Comparison of ENCODE assay signal across 8 cellular contexts in genomic region chr21:42097860-42098259, GRCh38. TPM values are rescaled to one million over a fixed set of nuclear protein-coding genes. Genes with fewer than 3 reads are reported as not detected.
A peak's percentile ranks its signal among the peaks of the same experiment; 100 is the strongest.
DNase-seq lines count a peak whose midpoint lies in the region; ATAC-seq and TF ChIP-seq lines count a peak whose summit lies in the region.

No MANE protein-coding gene starts in this region.

- H3K4me3 Mint-ChIP-seq in CD14-positive monocyte = no peak overlapping the region
- H3K4me3 Mint-ChIP-seq in activated T-helper 17 cell treated with anti-CD3 and anti-CD28 coated beads, Interleukin-2, amount 50 U/mL, for 72 hours = no peak overlapping the region

- H2AFZ ChIP-seq in hepatocyte = no peak overlapping the region

- no peaks in the 10 kb centered on the region for H3K9me2 ChIP-seq in hepatocyte (replicated peaks; ENCODE audit: insufficient read depth)

- peaks cover 0 to 9% (median 5%) of the 10 kb centered on the region in 7 donors for H3K9me3 Mint-ChIP-seq in CD14-positive monocyte
- H3K9me3 Mint-ChIP-seq in activated T-helper 17 cell treated with anti-CD3 and anti-CD28 coated beads, Interleukin-2, amount 50 U/mL, for 72 hours = peaks cover 5% of the 10 kb centered on the region

- H3K27ac ChIP-seq in hepatocyte = peak overlapping the region; percentile 96

- intact Hi-C loops in CD14-positive monocyte (cut with micrococcal nuclease) = loop anchor here (1.0 to 5.0 kb wide), 3 partner anchors 18 to 86 kb away; partner anchors contain the start of gene ZBTB21 (in 1 of the 2)

- H4K20me1 ChIP-seq in hepatocyte (ENCODE audit: insufficient read depth, poor library complexity, severe bottlenecking) = no peaks in the 10 kb centered on the region

- no peaks in the 10 kb centered on the region for H3K36me3 Mint-ChIP-seq in CD14-positive monocyte
- H3K36me3 Mint-ChIP-seq in activated T-helper 17 cell treated with anti-CD3 and anti-CD28 coated beads, Interleukin-2, amount 50 U/mL, for 72 hours (ENCODE audit: low read depth) = no peaks in the 10 kb centered on the region

- H3K27me3 Mint-ChIP-seq in CD14-positive monocyte (ENCODE audit: low read depth in 3 of 3) = peaks cover 2 to 6% (median 3%) of the 10 kb centered on the region in 3 donors
- H3K27me3 Mint-ChIP-seq in activated T-helper 17 cell treated with anti-CD3 and anti-CD28 coated beads, Interleukin-2, amount 50 U/mL, for 72 hours = no peaks in the 10 kb centered on the region

- H3K9me3 ChIP-seq in hepatocyte (ENCODE audit: low read depth) = no peaks in the 10 kb centered on the region
- no peaks in the 10 kb centered on the region; the same call in 1 of the 2 replicates for H3K9me3 ChIP-seq in BE2C

- 37% methylated on average over 8 of the region's 8 CpGs for WGBS in hepatocyte (ENCODE audit: low lambda C conversion rate, missing lambda C conversion rate)

- H3K27me3 ChIP-seq in hepatocyte (no peaks in the 10 kb centered on the region), BE2C (peaks cover 18% of the 10 kb centered on the region)

- no peak overlapping the region for H3K4me2 ChIP-seq in hepatocyte

- H3K4me1 ChIP-seq in hepatocyte (ENCODE audit: insufficient read depth) (peaks cover 30% of the 10 kb centered on the region), BE2C (no peaks in the 10 kb centered on the region)

- peaks cover 18% of the 10 kb centered on the region for H3K4me1 Mint-ChIP-seq in CD14-positive monocyte
- no peaks in the 10 kb centered on the region for H3K4me1 Mint-ChIP-seq in activated T-helper 17 cell treated with anti-CD3 and anti-CD28 coated beads, Interleukin-2, amount 50 U/mL, for 72 hours

- H3K36me3 ChIP-seq in hepatocyte (replicated peaks; ENCODE audit: insufficient read depth, low read depth) (no peaks in the 10 kb centered on the region), BE2C (no peaks in the 10 kb centered on the region)

- peak overlapping the region; percentile 87 to 99 (median 89) for H3K27ac Mint-ChIP-seq in CD14-positive monocyte
- H3K27ac Mint-ChIP-seq in activated T-helper 17 cell treated with anti-CD3 and anti-CD28 coated beads, Interleukin-2, amount 50 U/mL, for 72 hours = peak overlapping the region; percentile 55

- TF ChIP-seq CTCF in CD14-positive monocyte (IDR thresholded peaks at IDR 0.05) (no peak), hepatocyte (IDR thresholded peaks at IDR 0.05; ENCODE audit: poor library complexity) (no peak), BE2C (IDR thresholded peaks at IDR 0.05; ENCODE audit: low read depth, low read length) (no peak)

- DNase-seq in CD14-positive monocyte (ENCODE audit: low spot score) (peak; percentile 92), KG1 (lab: John Stamatoyannopoulos, UW) (peak; percentile 19), hepatocyte (ENCODE audit: low spot score) (peak; percentile 91), superior temporal gyrus (ENCODE audit: extremely low spot score) (peak; percentile 64), BE2C (no peak)

- ATAC-seq in activated T-helper 17 cell treated with anti-CD3 and anti-CD28 coated beads, Interleukin-2, amount 50 U/mL, for 72 hours (replicated peaks) = peak; percentile 88
- ATAC-seq in HG02938 (IDR thresholded peaks at IDR 0.05; ENCODE audit: unreplicated experiment) (no peak), HG03280 (IDR thresholded peaks at IDR 0.05; ENCODE audit: unreplicated experiment) (no peak)

- H3K4me3 ChIP-seq in hepatocyte (no peak overlapping the region), BE2C (ENCODE audit: low read depth, low read length) (no peak overlapping the region)

- H3K79me2 ChIP-seq in hepatocyte = no peaks in the 10 kb centered on the region

RNA-seq across cellular contexts. Expression of gene UMODL1, which starts 26.7 kb away (rescaled TPM):
- not detected for polyA plus RNA-seq in CD14-positive monocyte
- total RNA-seq in activated T-helper 17 cell treated with anti-CD3 and anti-CD28 coated beads, Interleukin-2, amount 50 U/mL, for 72 hours = under 1 TPM in 1 of 2 donors, not detected in 1; 0.11 TPM
- 0.16 and 0.47 TPM in 2 replicates for total RNA-seq in hepatocyte
- 0.15 TPM in 1 of 2 replicates, not detected in the other for polyA plus RNA-seq in hepatocyte
- not detected for polyA plus RNA-seq in BE2C (2012; ENCODE audit: insufficient read depth, insufficient read length, low read depth)
